ENCODE assay signal across 32 cellular contexts in genomic region chr16:24801761-24802302, GRCh38. TPM values are rescaled to one million over a fixed set of nuclear protein-coding genes. Genes with fewer than 3 reads are reported as not detected.
DNase-seq lines count a peak whose midpoint lies in the region; ATAC-seq, FAIRE-seq and TF ChIP-seq lines count a peak whose summit lies in the region.
"Had no signal": no experiment of that assay in that cellular context is flagged by ENCODE, and none has a peak within 500 bp of the region (broad histone marks: within the 10 kb centered on the region; RNA-seq: fewer than 3 reads in every experiment).

No MANE protein-coding gene starts in this region.

- CTCF ChIA-PET in activated CD4-positive, alpha-beta T cell treated with anti-CD3 and anti-CD28 coated beads for 36 hours (lab: Charles Lee), result interaction anchor here (0.6 to 1.4 kb wide), 2 partner anchors 10 to 259 kb away, joined by 3 read pairs; no protein-coding TSS in a partner anchor
- CTCF ChIA-PET in activated CD4-positive, alpha-beta T cell treated with anti-CD3 and anti-CD28 coated beads, Interleukin-2, amount 10 ng/mL, durations not matched to agents 7 days and 5 days (lab: Charles Lee), result interaction anchor here (1.0 to 1.6 kb wide), 2 partner anchors 23 to 126 kb away, joined by 3 read pairs; no protein-coding TSS in a partner anchor

- no peak for FAIRE-seq in H54 (lab: Jason Lieb, UNC)
- FAIRE-seq: GM12892, keratinocyte, TTC549 had no signal

- no peak overlapping the region for H3K4me3 Mint-ChIP-seq in activated CD4-positive, alpha-beta T cell treated with anti-CD3 and anti-CD28 coated beads for 36 hours
- H3K4me3 Mint-ChIP-seq in activated CD4-positive, alpha-beta T cell treated with anti-CD3 and anti-CD28 coated beads, Interleukin-2, amount 10 ng/mL, durations not matched to agents 7 days and 5 days, result no peak overlapping the region
- H3K4me3 Mint-ChIP-seq in T-helper 17 cell (no peak overlapping the region), endothelial cell (ENCODE audit: unreplicated experiment) (peak overlapping the region; percentile 16), progenitor cell of endocrine pancreas (ENCODE audit: low read depth) (no peak overlapping the region)
- H3K4me3 Mint-ChIP-seq: activated CD8-positive, alpha-beta T cell treated with anti-CD3 and anti-CD28 coated beads for 36 hours; activated naive CD4-positive, alpha-beta T cell treated with anti-CD3 and anti-CD28 coated beads for 36 hours; CD14-positive monocyte; neural crest cell had no signal

- POLR2A ChIA-PET in activated CD4-positive, alpha-beta T cell treated with anti-CD3 and anti-CD28 coated beads for 36 hours (lab: Charles Lee), result no interaction called here
- POLR2A ChIA-PET in activated CD4-positive, alpha-beta T cell treated with anti-CD3 and anti-CD28 coated beads, Interleukin-2, amount 10 ng/mL, durations not matched to agents 7 days and 5 days (lab: Charles Lee), result no interaction called here

- no peak for TF ChIP-seq POLR2A in H54 (IDR thresholded peaks at IDR 0.05; ENCODE audit: low read depth, low read length)

- peaks cover 3% of the 10 kb centered on the region for H3K4me1 Mint-ChIP-seq in activated CD4-positive, alpha-beta T cell treated with anti-CD3 and anti-CD28 coated beads for 36 hours
- H3K4me1 Mint-ChIP-seq in activated CD4-positive, alpha-beta T cell treated with anti-CD3 and anti-CD28 coated beads, Interleukin-2, amount 10 ng/mL, durations not matched to agents 7 days and 5 days, result no peaks in the 10 kb centered on the region
- H3K4me1 Mint-ChIP-seq in T-helper 17 cell (peaks cover 14% of the 10 kb centered on the region), endothelial cell (ENCODE audit: unreplicated experiment) (peaks cover 5% of the 10 kb centered on the region), progenitor cell of endocrine pancreas (ENCODE audit: low read depth) (peaks cover 14% of the 10 kb centered on the region)
- H3K4me1 Mint-ChIP-seq: CD14-positive monocyte, neural crest cell had no signal

- no peaks in the 10 kb centered on the region for H3K9me3 ChIP-seq in T-helper 17 cell (ENCODE audit: control insufficient read depth, low read length, poor library complexity, severe bottlenecking)
- H3K9me3 ChIP-seq: right lobe of liver had no signal

- peaks cover 66% of the 10 kb centered on the region for H3K36me3 Mint-ChIP-seq in activated CD4-positive, alpha-beta T cell treated with anti-CD3 and anti-CD28 coated beads for 36 hours (ENCODE audit: low read depth)
- H3K36me3 Mint-ChIP-seq in activated CD4-positive, alpha-beta T cell treated with anti-CD3 and anti-CD28 coated beads, Interleukin-2, amount 10 ng/mL, durations not matched to agents 7 days and 5 days (ENCODE audit: low read depth), result peaks cover 49% of the 10 kb centered on the region
- H3K36me3 Mint-ChIP-seq in T-helper 17 cell (ENCODE audit: low read depth) (peaks cover 42% of the 10 kb centered on the region), endothelial cell (ENCODE audit: low read depth, unreplicated experiment) (peaks cover 56% of the 10 kb centered on the region), progenitor cell of endocrine pancreas (ENCODE audit: insufficient read depth) (peaks cover 52% of the 10 kb centered on the region)

- no peak for DNase-seq in activated CD4-positive, alpha-beta T cell treated with anti-CD3 and anti-CD28 coated beads for 36 hours
- no peak for DNase-seq in activated CD4-positive, alpha-beta T cell treated with anti-CD3 and anti-CD28 coated beads, Interleukin-2, amount 10 ng/mL, durations not matched to agents 7 days and 5 days
- DNase-seq in T-helper 17 cell (no peak), endothelial cell (ENCODE audit: low spot score) (no peak), progenitor cell of endocrine pancreas (ENCODE audit: low spot score, unreplicated experiment) (no peak), H54 (ENCODE audit: insufficient read length, low spot score) (no peak), Kasumi-1 (lab: John Stamatoyannopoulos, UW) (no peak)
- DNase-seq: activated CD4-positive, CD25-positive, alpha-beta regulatory T cell treated with anti-CD3 and anti-CD28 coated beads, Interleukin-2, amount 50 U/mL, for 72 hours; activated CD8-positive, alpha-beta T cell treated with anti-CD3 and anti-CD28 coated beads for 36 hours; activated naive CD4-positive, alpha-beta T cell treated with anti-CD3 and anti-CD28 coated beads for 36 hours; aorta; caudate nucleus; DMS 273 treated with DMSO at 0.1 percent for 48 hours; dorsolateral prefrontal cortex; glutamatergic neuron; GOT3; NCI-H1417 treated with DMSO at 0.1 percent for 48 hours; NCI-H2081 treated with DMSO at 0.1 percent for 48 hours; NCI-H345; NCI-H774; right lobe of liver; RPMI8226; stimulated activated CD4-positive, alpha-beta T cell treated with anti-CD3 and anti-CD28 coated beads, Interleukin-2, amount 100 ng/mL, for 48 hours had no signal

- H3K9me3 Mint-ChIP-seq in activated CD4-positive, alpha-beta T cell treated with anti-CD3 and anti-CD28 coated beads for 36 hours (ENCODE audit: low read depth), result no peaks in the 10 kb centered on the region
- no peaks in the 10 kb centered on the region for H3K9me3 Mint-ChIP-seq in activated CD4-positive, alpha-beta T cell treated with anti-CD3 and anti-CD28 coated beads, Interleukin-2, amount 10 ng/mL, durations not matched to agents 7 days and 5 days
- H3K9me3 Mint-ChIP-seq in endothelial cell (ENCODE audit: unreplicated experiment) (no peaks in the 10 kb centered on the region), progenitor cell of endocrine pancreas (ENCODE audit: low read depth) (no peaks in the 10 kb centered on the region)
- H3K9me3 Mint-ChIP-seq: activated CD8-positive, alpha-beta T cell treated with anti-CD3 and anti-CD28 coated beads for 36 hours; activated naive CD4-positive, alpha-beta T cell treated with anti-CD3 and anti-CD28 coated beads for 36 hours; CD14-positive monocyte; neural crest cell had no signal

- H3K27me3 Mint-ChIP-seq in activated CD4-positive, alpha-beta T cell treated with anti-CD3 and anti-CD28 coated beads for 36 hours, result no peaks in the 10 kb centered on the region
- no peaks in the 10 kb centered on the region for H3K27me3 Mint-ChIP-seq in activated CD4-positive, alpha-beta T cell treated with anti-CD3 and anti-CD28 coated beads, Interleukin-2, amount 10 ng/mL, durations not matched to agents 7 days and 5 days
- H3K27me3 Mint-ChIP-seq in T-helper 17 cell (no peaks in the 10 kb centered on the region), endothelial cell (ENCODE audit: unreplicated experiment) (peaks cover 3% of the 10 kb centered on the region), progenitor cell of endocrine pancreas (no peaks in the 10 kb centered on the region)
- H3K27me3 Mint-ChIP-seq: activated CD8-positive, alpha-beta T cell treated with anti-CD3 and anti-CD28 coated beads for 36 hours had no signal

- no peak for ATAC-seq in activated CD4-positive, alpha-beta T cell treated with anti-CD3 and anti-CD28 coated beads for 36 hours
- ATAC-seq in T-helper 17 cell, result no peak
- no peak for ATAC-seq in GM21529 (IDR thresholded peaks at IDR 0.05; ENCODE audit: unreplicated experiment)
- ATAC-seq: activated CD8-positive, alpha-beta T cell treated with anti-CD3 and anti-CD28 coated beads for 36 hours; right lobe of liver had no signal

- H3K27ac Mint-ChIP-seq in activated CD4-positive, alpha-beta T cell treated with anti-CD3 and anti-CD28 coated beads for 36 hours, result peak overlapping the region; percentile 37
- no peak overlapping the region for H3K27ac Mint-ChIP-seq in activated CD4-positive, alpha-beta T cell treated with anti-CD3 and anti-CD28 coated beads, Interleukin-2, amount 10 ng/mL, durations not matched to agents 7 days and 5 days
- H3K27ac Mint-ChIP-seq in T-helper 17 cell (peak overlapping the region; percentile 89), endothelial cell (ENCODE audit: unreplicated experiment) (peak overlapping the region; percentile 10), progenitor cell of endocrine pancreas (peak overlapping the region; percentile 21)
- H3K27ac Mint-ChIP-seq: activated CD8-positive, alpha-beta T cell treated with anti-CD3 and anti-CD28 coated beads for 36 hours had no signal

- intact Hi-C loops in activated CD4-positive, alpha-beta T cell treated with anti-CD3 and anti-CD28 coated beads for 36 hours (cut with DNase I, micrococcal nuclease), result no loop called here

- TF ChIP-seq CTCF in endothelial cell (IDR thresholded peaks at IDR 0.05; ENCODE audit: unreplicated experiment), result no peak
- no peak for TF ChIP-seq CTCF in progenitor cell of endocrine pancreas (IDR thresholded peaks at IDR 0.05; ENCODE audit: unreplicated experiment)

RNA-seq across cellular contexts. Expression of gene SLC5A11, which starts 43.9 kb away (rescaled TPM):
- total RNA-seq in activated CD4-positive, alpha-beta T cell treated with anti-CD3 and anti-CD28 coated beads for 36 hours, result not detected
- total RNA-seq in activated CD4-positive, alpha-beta T cell treated with anti-CD3 and anti-CD28 coated beads, Interleukin-2, amount 10 ng/mL, durations not matched to agents 7 days and 5 days, result not detected
- total RNA-seq in T-helper 17 cell (under 1 TPM in 1 of 2 donors, not detected in 1; 0.60 TPM), endothelial cell (ENCODE audit: unreplicated experiment) (not detected), progenitor cell of endocrine pancreas (0.38 TPM in 1 of 2 replicates, not detected in the other)
- total RNA-seq: activated naive CD4-positive, alpha-beta T cell treated with anti-CD3 and anti-CD28 coated beads for 36 hours; aorta; lung microvascular endothelial cell; neural crest cell; T-helper 1 cell treated with Interleukin-12 subunit alpha and Interleukin-12 subunit beta and Interleukin-4 antibody, amounts not matched to agents 30 ng/mL and 1 ng/mL, for 36 hours; temporal lobe had no signal
